ENCODE assay signal across 9 cellular contexts in genomic region chr2:28868611-28869010, GRCh38. TPM values are rescaled to one million over a fixed set of nuclear protein-coding genes. Genes with fewer than 3 reads are reported as not detected.
DNase-seq lines count a peak whose midpoint lies in the region; ATAC-seq and TF ChIP-seq lines count a peak whose summit lies in the region.
"Had no signal": no experiment of that assay in that cellular context is flagged by ENCODE, and none has a peak within 500 bp of the region (broad histone marks: within the 10 kb centered on the region; RNA-seq: fewer than 3 reads in every experiment).

No MANE protein-coding gene starts in this region.

- TF ChIP-seq CTCF in activated CD8-positive, alpha-beta T cell treated with anti-CD3 and anti-CD28 coated beads for 36 hours (IDR thresholded peaks at IDR 0.05) = no peak

- H3K36me3 ChIP-seq in subcutaneous abdominal adipose tissue (ENCODE audit: control insufficient read depth in 5 of 5, insufficient read depth in 5 of 5, low read length in 5 of 5) = peaks cover 4 to 7% (median 4%) of the 10 kb centered on the region in 5 donors

- ATAC-seq in activated CD8-positive, alpha-beta T cell treated with anti-CD3 and anti-CD28 coated beads for 36 hours = no peak

- no peak for DNase-seq in activated naive CD4-positive, alpha-beta T cell treated with anti-CD3 and anti-CD28 coated beads for 36 hours
- DNase-seq in activated naive CD4-positive, alpha-beta T cell treated with Interleukin-2 at 50 U/mL for 16 hours = no peak
- DNase-seq in activated CD8-positive, alpha-beta T cell treated with anti-CD3 and anti-CD28 coated beads for 36 hours = no peak
- no peak for DNase-seq in NK-92 treated with Interleukin-12 subunit alpha and Interleukin-12 subunit beta, amount 100 ng/mL, for 24 hours (lab: John Stamatoyannopoulos, UW)
- DNase-seq in G401 (ENCODE audit: low spot score) (no peak), NCI-H1105 (lab: John Stamatoyannopoulos, UW) (no peak)
- DNase-seq: stimulated activated CD8-positive, alpha-beta memory T cell treated with anti-CD3 and anti-CD28 coated beads, Interleukin-4, amount 100 ng/mL, for 48 hours had no signal

- H3K4me3 ChIP-seq in iPS-18c (ENCODE audit: insufficient read depth, low read depth, low read length) = peak overlapping the region; percentile 21; the same call in 1 of the 2 replicates
- peak overlapping the region in 4 of 5 donors; percentile 78 to 100 (median 92) for H3K4me3 ChIP-seq in subcutaneous abdominal adipose tissue (ENCODE audit: low read depth in 1 of 5, low read length in 5 of 5)

- CTCF ChIA-PET in activated naive CD4-positive, alpha-beta T cell treated with anti-CD3 and anti-CD28 coated beads for 36 hours (lab: Charles Lee) = interaction anchor here (1.6 kb wide), 1 partner anchor 30 kb away, joined by 3 read pairs; no protein-coding TSS in a partner anchor
- CTCF ChIA-PET in activated CD8-positive, alpha-beta T cell treated with anti-CD3 and anti-CD28 coated beads for 36 hours (lab: Charles Lee) = interaction anchor here (1.4 to 2.2 kb wide), 3 partner anchors 26 to 57 kb away, joined by 3 to 14 read pairs (median 4); partner anchors contain the start of gene WDR43

- no peaks in the 10 kb centered on the region for H3K27me3 ChIP-seq in subcutaneous abdominal adipose tissue (ENCODE audit: control insufficient read depth in 5 of 5, insufficient read depth in 4 of 5, low read length in 5 of 5)

- in situ Hi-C loops in G401 (cut with HindIII; ENCODE audit: low sequenced_read_pairs) = no loop called here

- intact Hi-C loops in activated naive CD4-positive, alpha-beta T cell treated with anti-CD3 and anti-CD28 coated beads for 36 hours (cut with micrococcal nuclease) = no loop called here
- intact Hi-C loops in activated CD8-positive, alpha-beta T cell treated with anti-CD3 and anti-CD28 coated beads for 36 hours (cut with micrococcal nuclease) = no loop called here

- H3K27me3 Mint-ChIP-seq in activated naive CD4-positive, alpha-beta T cell treated with anti-CD3 and anti-CD28 coated beads for 36 hours (ENCODE audit: low read depth) = no peaks in the 10 kb centered on the region
- no peaks in the 10 kb centered on the region for H3K27me3 Mint-ChIP-seq in activated CD8-positive, alpha-beta T cell treated with anti-CD3 and anti-CD28 coated beads for 36 hours

- peaks cover 13% of the 10 kb centered on the region for H3K36me3 Mint-ChIP-seq in activated naive CD4-positive, alpha-beta T cell treated with anti-CD3 and anti-CD28 coated beads for 36 hours (ENCODE audit: low read depth)
- H3K36me3 Mint-ChIP-seq in activated CD8-positive, alpha-beta T cell treated with anti-CD3 and anti-CD28 coated beads for 36 hours (ENCODE audit: low read depth) = peaks cover 21% of the 10 kb centered on the region

- peak overlapping the region; percentile 67 for H3K4me3 Mint-ChIP-seq in activated naive CD4-positive, alpha-beta T cell treated with anti-CD3 and anti-CD28 coated beads for 36 hours
- H3K4me3 Mint-ChIP-seq in activated CD8-positive, alpha-beta T cell treated with anti-CD3 and anti-CD28 coated beads for 36 hours = peak overlapping the region; percentile 96

- no peaks in the 10 kb centered on the region for H3K9me3 Mint-ChIP-seq in activated naive CD4-positive, alpha-beta T cell treated with anti-CD3 and anti-CD28 coated beads for 36 hours
- H3K9me3 Mint-ChIP-seq in activated CD8-positive, alpha-beta T cell treated with anti-CD3 and anti-CD28 coated beads for 36 hours = no peaks in the 10 kb centered on the region

- peaks cover 42% of the 10 kb centered on the region for H3K4me1 Mint-ChIP-seq in activated naive CD4-positive, alpha-beta T cell treated with anti-CD3 and anti-CD28 coated beads for 36 hours (ENCODE audit: low read depth)
- peaks cover 37% of the 10 kb centered on the region for H3K4me1 Mint-ChIP-seq in activated CD8-positive, alpha-beta T cell treated with anti-CD3 and anti-CD28 coated beads for 36 hours (ENCODE audit: low read depth)

- peak overlapping the region in 1 of 5 donors; percentile 86 for H3K9ac ChIP-seq in subcutaneous abdominal adipose tissue (ENCODE audit: low read length in 5 of 5)

- H3K9me3 ChIP-seq in iPS-18c (ENCODE audit: control insufficient read depth, insufficient read depth, low read length) (no peaks in the 10 kb centered on the region), subcutaneous abdominal adipose tissue (ENCODE audit: control insufficient read depth in 5 of 5, low read length in 5 of 5) (no peaks in the 10 kb centered on the region)

- POLR2A ChIA-PET in activated CD8-positive, alpha-beta T cell treated with anti-CD3 and anti-CD28 coated beads for 36 hours (lab: Charles Lee) = interaction anchor here (1.5 to 2.8 kb wide), 3 partner anchors 8 to 33 kb away, joined by 6 to 20 read pairs (median 9); partner anchors contain the start of gene WDR43

- no peak overlapping the region for H3K27ac ChIP-seq in subcutaneous abdominal adipose tissue (ENCODE audit: low read depth, low read length)

- H3K27ac Mint-ChIP-seq in activated naive CD4-positive, alpha-beta T cell treated with anti-CD3 and anti-CD28 coated beads for 36 hours = no peak overlapping the region
- H3K27ac Mint-ChIP-seq in activated CD8-positive, alpha-beta T cell treated with anti-CD3 and anti-CD28 coated beads for 36 hours = no peak overlapping the region

- peaks cover 0 to 34% (median 28%) of the 10 kb centered on the region in 5 donors for H3K4me1 ChIP-seq in subcutaneous abdominal adipose tissue (ENCODE audit: control insufficient read depth in 5 of 5, insufficient read depth in 5 of 5, low read length in 5 of 5)

RNA-seq across cellular contexts. Expression of gene TRMT61B, which starts 1.5 kb away (rescaled TPM):
- 10 to 100 TPM; 13.6 to 15.5 TPM for total RNA-seq in activated naive CD4-positive, alpha-beta T cell treated with anti-CD3 and anti-CD28 coated beads for 36 hours
- total RNA-seq in activated CD8-positive, alpha-beta T cell treated with anti-CD3 and anti-CD28 coated beads for 36 hours = 10 to 100 TPM; 14.5 to 19.3 TPM
- 21.8 and 46.1 TPM in 2 replicates for total RNA-seq in G401 (2014; rRNA removed; shearing (Covaris generic))

RNA-seq across cellular contexts. Expression of gene WDR43, which starts 25.9 kb away (rescaled TPM):
- 10 to 100 TPM; 76.5 to 78.7 TPM for total RNA-seq in activated naive CD4-positive, alpha-beta T cell treated with anti-CD3 and anti-CD28 coated beads for 36 hours
- 100 to 1,000 TPM; 121 to 129 TPM for total RNA-seq in activated CD8-positive, alpha-beta T cell treated with anti-CD3 and anti-CD28 coated beads for 36 hours
- 103 and 171 TPM in 2 replicates for total RNA-seq in G401 (2014; rRNA removed; shearing (Covaris generic))

RNA-seq across cellular contexts. Expression of gene SPDYA, which starts 58.0 kb away (rescaled TPM):
- total RNA-seq in activated naive CD4-positive, alpha-beta T cell treated with anti-CD3 and anti-CD28 coated beads for 36 hours = 1 to 10 TPM; 1.8 to 2.0 TPM
- total RNA-seq in activated CD8-positive, alpha-beta T cell treated with anti-CD3 and anti-CD28 coated beads for 36 hours = 1 to 10 TPM; 1.3 to 1.4 TPM
- 0.17 and 1.7 TPM in 2 replicates for total RNA-seq in G401 (2014; rRNA removed; shearing (Covaris generic))
